27 cellular contexts compared by ENCODE assay signal in genomic region chr7:48261696-48262095, GRCh38.
"Had no signal": no experiment of that assay in that cellular context is flagged by ENCODE, and none has a peak within 500 bp of the region (broad histone marks: within the 10 kb centered on the region; RNA-seq: fewer than 3 reads in every experiment).

No MANE protein-coding gene starts in this region.

- H3K27ac ChIP-seq: colonic mucosa, coronary artery, dorsolateral prefrontal cortex, epithelial cell of prostate, esophagus muscularis mucosa, esophagus squamous epithelium, foreskin keratinocyte, gastrocnemius medialis, gastroesophageal sphincter, heart left ventricle, heart right ventricle had no signal

- ATAC-seq: effector memory CD8-positive, alpha-beta T cell; esophagus mucosa; foreskin keratinocyte; gastrocnemius medialis; gastroesophageal sphincter; heart left ventricle; heart right ventricle had no signal

- H3K9me3 ChIP-seq: colonic mucosa, esophagus squamous epithelium, gastrocnemius medialis, gastroesophageal sphincter had no signal

- DNase-seq: colonic mucosa; cortex of kidney; dermis blood vessel endothelial cell; dorsolateral prefrontal cortex; effector CD4-positive, alpha-beta T cell; effector CD8-positive, alpha-beta T cell; effector memory CD4-positive, alpha-beta T cell; effector memory CD8-positive, alpha-beta T cell; endodermal cell; erythroblast; esophagus squamous epithelium; foreskin fibroblast; foreskin keratinocyte; foreskin melanocyte; gastrocnemius medialis; glutamatergic neuron; head of caudate nucleus; heart left ventricle; heart right ventricle had no signal

- H3K27me3 ChIP-seq: colonic mucosa, dorsolateral prefrontal cortex, esophagus muscularis mucosa, esophagus squamous epithelium, gastrocnemius medialis, gastroesophageal sphincter, heart left ventricle, heart right ventricle had no signal

- H3K36me3 ChIP-seq: colonic mucosa, esophagus muscularis mucosa, esophagus squamous epithelium, gastrocnemius medialis, gastroesophageal sphincter, heart left ventricle, heart right ventricle had no signal

- H3K4me1 ChIP-seq: colonic mucosa, esophagus muscularis mucosa, esophagus squamous epithelium, foreskin keratinocyte, gastrocnemius medialis, gastroesophageal sphincter, heart left ventricle, heart right ventricle had no signal

- FAIRE-seq: colon, endometrium, endothelial cell of umbilical vein had no signal

- H3K4me3 ChIP-seq: colonic mucosa, coronary artery, dorsolateral prefrontal cortex, esophagus muscularis mucosa, esophagus squamous epithelium, gastrocnemius medialis, gastroesophageal sphincter, heart left ventricle, heart right ventricle had no signal
